Comparison of ENCODE assay signal across 8 cellular contexts in the genomic region with DNA sequence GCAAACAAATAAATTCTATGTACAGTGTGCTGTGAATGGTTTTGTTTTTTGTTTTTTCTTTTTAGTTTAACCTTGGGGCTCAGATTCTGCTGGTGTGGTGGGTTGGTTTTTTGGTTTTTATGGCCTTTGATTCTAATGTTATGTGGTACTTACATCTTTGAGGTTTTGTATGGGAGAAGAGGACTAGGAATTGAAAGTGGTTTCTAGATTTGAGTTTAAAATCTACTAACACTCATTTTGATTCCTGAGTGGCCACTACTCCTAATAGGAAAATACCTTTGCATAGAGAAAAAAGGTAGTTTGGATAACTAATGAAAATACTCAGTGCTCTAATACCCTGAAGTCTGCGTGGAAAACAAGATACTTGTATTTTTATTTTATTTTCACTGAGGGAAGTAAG.
DNase-seq lines count a peak whose midpoint lies in the region; ATAC-seq and TF ChIP-seq lines count a peak whose summit lies in the region.

No MANE protein-coding gene starts in this region.

- H3K4me1 Mint-ChIP-seq in activated CD4-positive, alpha-beta T cell treated with anti-CD3 and anti-CD28 coated beads for 36 hours: peaks cover 35% of the 10 kb centered on the region
- H3K4me1 Mint-ChIP-seq in activated T-helper 1 cell treated with anti-CD3 and anti-CD28 coated beads, Interleukin-12 subunit alpha, Interleukin-12 subunit beta, Interleukin-2, Interleukin-4 antibody, amounts not matched to agents 30 ng/mL and 10 ng/mL and 1 ng/mL, durations not matched to agents 14 hours and 24 hours and 36 hours (ENCODE audit: low read depth): peaks cover 45% of the 10 kb centered on the region

- no peak for TF ChIP-seq CTCF in RWPE1 (conservative IDR thresholded peaks at IDR 0.05; ENCODE audit: low read depth)

- H3K4me1 ChIP-seq in iPS-20b (ENCODE audit: insufficient read depth, low read length) (peaks cover 22% of the 10 kb centered on the region), subcutaneous abdominal adipose tissue (ENCODE audit: control insufficient read depth in 5 of 5, insufficient read depth in 5 of 5, low read length in 5 of 5) (peaks cover 0 to 29% (median 27%) of the 10 kb centered on the region in 5 donors)

- peak overlapping the region; percentile 88 for H3K4me3 ChIP-seq in iPS-20b (ENCODE audit: low read length)
- peak overlapping the region; percentile 73 to 94 (median 87) for H3K4me3 ChIP-seq in subcutaneous abdominal adipose tissue (ENCODE audit: low read depth in 1 of 5, low read length in 5 of 5)

- H3K9me3 Mint-ChIP-seq in activated CD4-positive, alpha-beta T cell treated with anti-CD3 and anti-CD28 coated beads for 36 hours (ENCODE audit: low read depth): no peaks in the 10 kb centered on the region
- H3K9me3 Mint-ChIP-seq in activated T-helper 1 cell treated with anti-CD3 and anti-CD28 coated beads, Interleukin-12 subunit alpha, Interleukin-12 subunit beta, Interleukin-2, Interleukin-4 antibody, amounts not matched to agents 30 ng/mL and 10 ng/mL and 1 ng/mL, durations not matched to agents 14 hours and 24 hours and 36 hours: no peaks in the 10 kb centered on the region

- peak overlapping the region; percentile 77 for H3K4me3 Mint-ChIP-seq in activated CD4-positive, alpha-beta T cell treated with anti-CD3 and anti-CD28 coated beads for 36 hours
- peak overlapping the region; percentile 85 for H3K4me3 Mint-ChIP-seq in activated T-helper 1 cell treated with anti-CD3 and anti-CD28 coated beads, Interleukin-12 subunit alpha, Interleukin-12 subunit beta, Interleukin-2, Interleukin-4 antibody, amounts not matched to agents 30 ng/mL and 10 ng/mL and 1 ng/mL, durations not matched to agents 14 hours and 24 hours and 36 hours

- peaks cover 8% of the 10 kb centered on the region for H3K36me3 Mint-ChIP-seq in activated CD4-positive, alpha-beta T cell treated with anti-CD3 and anti-CD28 coated beads for 36 hours (ENCODE audit: low read depth)
- peaks cover 11% of the 10 kb centered on the region for H3K36me3 Mint-ChIP-seq in activated T-helper 1 cell treated with anti-CD3 and anti-CD28 coated beads, Interleukin-12 subunit alpha, Interleukin-12 subunit beta, Interleukin-2, Interleukin-4 antibody, amounts not matched to agents 30 ng/mL and 10 ng/mL and 1 ng/mL, durations not matched to agents 14 hours and 24 hours and 36 hours (ENCODE audit: low read depth)

- no peak for ATAC-seq in activated CD4-positive, alpha-beta T cell treated with anti-CD3 and anti-CD28 coated beads for 36 hours
- no peak for ATAC-seq in HG03439 (IDR thresholded peaks at IDR 0.05; ENCODE audit: unreplicated experiment)

- H3K27me3 ChIP-seq in iPS-20b (ENCODE audit: insufficient read depth, low read length) (no peaks in the 10 kb centered on the region), subcutaneous abdominal adipose tissue (ENCODE audit: control insufficient read depth in 5 of 5, insufficient read depth in 4 of 5, low read length in 5 of 5) (no peaks in the 10 kb centered on the region)

- H3K36me3 ChIP-seq in iPS-20b (ENCODE audit: insufficient read depth, low read depth, low read length) (peaks cover 9% of the 10 kb centered on the region; the same call in 1 of the 2 replicates), subcutaneous abdominal adipose tissue (ENCODE audit: control insufficient read depth in 5 of 5, insufficient read depth in 5 of 5, low read length in 5 of 5) (no peaks in the 10 kb centered on the region)

- peak overlapping the region; percentile 97 for H3K27ac Mint-ChIP-seq in activated CD4-positive, alpha-beta T cell treated with anti-CD3 and anti-CD28 coated beads for 36 hours
- H3K27ac Mint-ChIP-seq in activated T-helper 1 cell treated with anti-CD3 and anti-CD28 coated beads, Interleukin-12 subunit alpha, Interleukin-12 subunit beta, Interleukin-2, Interleukin-4 antibody, amounts not matched to agents 30 ng/mL and 10 ng/mL and 1 ng/mL, durations not matched to agents 14 hours and 24 hours and 36 hours: peak overlapping the region; percentile 85

- no peaks in the 10 kb centered on the region for H3K9me3 ChIP-seq in iPS-20b (ENCODE audit: insufficient read depth, low read depth, low read length)
- H3K9me3 ChIP-seq in subcutaneous abdominal adipose tissue (ENCODE audit: control insufficient read depth in 5 of 5, low read length in 5 of 5): no peaks in the 10 kb centered on the region

- POLR2A ChIA-PET in activated CD4-positive, alpha-beta T cell treated with anti-CD3 and anti-CD28 coated beads for 36 hours (lab: Charles Lee): no interaction called here
- POLR2A ChIA-PET in RWPE1 (lab: Yijun Ruan, JAX; ENCODE audit: low non-redundant PET): no interaction called here

- H3K27ac ChIP-seq in iPS-20b (ENCODE audit: low read length) (peak overlapping the region; percentile 97), subcutaneous abdominal adipose tissue (ENCODE audit: low read depth, low read length) (peak overlapping the region; percentile 98), RWPE1 (no peak overlapping the region)

- intact Hi-C loops in activated CD4-positive, alpha-beta T cell treated with anti-CD3 and anti-CD28 coated beads for 36 hours (cut with DNase I, micrococcal nuclease): loop anchor here (1.0 to 5.0 kb wide), 2 partner anchors 37 to 188 kb away; no protein-coding TSS in a partner anchor
- intact Hi-C loops in activated T-helper 1 cell treated with anti-CD3 and anti-CD28 coated beads, Interleukin-12 subunit alpha, Interleukin-12 subunit beta, Interleukin-2, Interleukin-4 antibody, amounts not matched to agents 30 ng/mL and 10 ng/mL and 1 ng/mL, durations not matched to agents 14 hours and 24 hours and 36 hours (cut with micrococcal nuclease): loop anchor here (2.0 to 10.0 kb wide), 3 partner anchors 26 to 1848 kb away; partner anchors contain the start of gene TBK1

- peak overlapping the region; percentile 98 for H3K9ac ChIP-seq in iPS-20b (ENCODE audit: low read depth, low read length)
- peak overlapping the region; percentile 16 to 99 (median 97) for H3K9ac ChIP-seq in subcutaneous abdominal adipose tissue (ENCODE audit: low read length in 5 of 5)

- no peak for DNase-seq in activated CD4-positive, alpha-beta T cell treated with anti-CD3 and anti-CD28 coated beads for 36 hours
- no peak for DNase-seq in activated CD4-positive, alpha-beta T cell treated with anti-CD3 and anti-CD28 coated beads for 1 hour
- no peak for DNase-seq in activated T-helper 1 cell treated with anti-CD3 and anti-CD28 coated beads, Interleukin-12 subunit alpha, Interleukin-12 subunit beta, Interleukin-2, Interleukin-4 antibody, amounts not matched to agents 30 ng/mL and 10 ng/mL and 1 ng/mL, durations not matched to agents 14 hours and 24 hours and 36 hours (ENCODE audit: low spot score)
- DNase-seq in NCI-H1105 treated with DMSO at 0.1 percent for 48 hours (lab: John Stamatoyannopoulos, UW) (no peak), RWPE1 (ENCODE audit: low spot score) (no peak)

- no peaks in the 10 kb centered on the region for H3K27me3 Mint-ChIP-seq in activated CD4-positive, alpha-beta T cell treated with anti-CD3 and anti-CD28 coated beads for 36 hours
- peaks cover 4% of the 10 kb centered on the region for H3K27me3 Mint-ChIP-seq in activated T-helper 1 cell treated with anti-CD3 and anti-CD28 coated beads, Interleukin-12 subunit alpha, Interleukin-12 subunit beta, Interleukin-2, Interleukin-4 antibody, amounts not matched to agents 30 ng/mL and 10 ng/mL and 1 ng/mL, durations not matched to agents 14 hours and 24 hours and 36 hours (ENCODE audit: insufficient read depth)

- CTCF ChIA-PET in activated CD4-positive, alpha-beta T cell treated with anti-CD3 and anti-CD28 coated beads for 36 hours (lab: Charles Lee): interaction anchor here (0.6 to 1.8 kb wide), 3 partner anchors 8 to 321 kb away, joined by 3 to 9 read pairs (median 4); no protein-coding TSS in a partner anchor
- CTCF ChIA-PET in RWPE1 (lab: Yijun Ruan, JAX): interaction anchor here (0.5 to 1.2 kb wide), 4 partner anchors 19 to 195 kb away, joined by 3 to 8 read pairs (median 4); no protein-coding TSS in a partner anchor
